Comparison of ENCODE assay signal across 11 cellular contexts in the genomic region with DNA sequence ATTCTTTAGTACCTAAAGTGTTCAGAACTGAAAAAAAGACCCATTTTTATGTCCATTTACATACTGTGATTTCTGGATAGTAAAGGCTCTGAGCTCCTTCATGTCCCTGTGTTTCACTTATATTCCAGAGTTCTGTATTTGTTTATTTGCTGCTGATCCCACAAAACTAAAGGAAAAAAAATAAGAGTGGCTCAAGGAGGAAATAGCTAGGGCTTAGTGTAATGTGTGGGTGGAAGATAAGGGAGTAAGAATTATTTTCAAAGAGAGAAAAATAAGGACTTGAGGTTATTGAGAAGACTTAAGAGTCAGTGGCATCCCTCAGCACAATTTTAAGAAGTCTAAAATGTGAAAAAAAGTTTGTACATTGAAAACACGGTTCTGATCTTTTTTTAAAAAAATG. TPM values are rescaled to one million over a fixed set of nuclear protein-coding genes. Genes with fewer than 3 reads are reported as not detected.
"Had no signal": no experiment of that assay in that cellular context is flagged by ENCODE, and none has a peak within 500 bp of the region (broad histone marks: within the 10 kb centered on the region; RNA-seq: fewer than 3 reads in every experiment).

No MANE protein-coding gene starts in this region.

- H3K4me2 ChIP-seq: SK-N-SH had no signal

- H3K27ac ChIP-seq: testis, WERI-Rb-1 had no signal

- DNase-seq: activated CD4-positive, alpha-beta T cell treated with anti-CD3 and anti-CD28 coated beads for 4 hours; activated CD8-positive, alpha-beta T cell treated with anti-CD3 and anti-CD28 coated beads for 36 hours; activated naive CD4-positive, alpha-beta T cell treated with anti-CD3 and anti-CD28 coated beads for 36 hours; midbrain; sigmoid colon; SK-N-SH; stimulated activated CD4-positive, alpha-beta T cell treated with anti-CD3 and anti-CD28 coated beads, Interleukin-4, amount 100 ng/mL, for 24 hours; T-helper 1 cell; testis; WERI-Rb-1 had no signal

- H3K4me3 ChIP-seq: sigmoid colon, testis had no signal

- H3K9me3 ChIP-seq: sigmoid colon, SK-N-SH, testis had no signal

- H3K36me3 ChIP-seq: WERI-Rb-1 had no signal

- ATAC-seq: activated CD8-positive, alpha-beta T cell treated with anti-CD3 and anti-CD28 coated beads for 36 hours had no signal

- H3K27me3 ChIP-seq: sigmoid colon, testis had no signal

- H3K4me1 ChIP-seq: testis had no signal

- H3K9ac ChIP-seq: SK-N-SH had no signal

RNA-seq across cellular contexts. Expression of a gene that starts 46.0 kb away (rescaled TPM):
- total RNA-seq: activated CD8-positive, alpha-beta T cell treated with anti-CD3 and anti-CD28 coated beads for 36 hours; activated naive CD4-positive, alpha-beta T cell treated with anti-CD3 and anti-CD28 coated beads for 36 hours; activated T-helper 1 cell treated with anti-CD3 and anti-CD28 coated beads, Interleukin-12 subunit alpha, Interleukin-12 subunit beta, Interleukin-2, Interleukin-4 antibody, amounts not matched to agents 30 ng/mL and 10 ng/mL and 1 ng/mL, durations not matched to agents 14 hours and 24 hours and 36 hours had no signal
- polyA plus RNA-seq: SK-N-SH had no signal
